Comparison of ENCODE assay signal across 8 cellular contexts in the genomic region with DNA sequence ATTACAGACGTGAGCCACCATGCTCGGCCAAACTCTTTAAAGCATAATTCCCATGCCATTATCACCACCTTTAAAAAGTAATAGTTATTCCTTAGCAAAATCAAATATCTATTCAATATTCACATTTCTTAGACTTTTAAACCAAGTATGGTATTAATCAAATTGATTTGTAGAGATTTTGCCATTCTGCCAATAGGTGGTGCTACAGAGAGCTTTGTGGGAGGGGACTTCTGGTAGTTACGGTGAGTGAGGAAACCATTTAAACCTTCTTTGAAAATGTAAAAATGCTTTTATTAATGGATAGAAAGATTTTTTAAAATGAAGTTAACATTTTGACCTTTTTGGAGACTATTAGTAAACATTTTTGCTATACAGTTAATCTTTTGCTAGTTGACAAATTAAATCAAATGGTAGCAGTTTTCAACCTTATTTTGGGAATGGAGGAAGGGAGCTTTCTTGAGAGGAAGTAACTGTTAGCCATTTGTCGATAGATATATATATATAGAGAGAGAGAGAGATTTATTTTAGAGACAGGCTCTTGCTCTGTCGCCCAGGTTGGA. TPM values are rescaled to one million over a fixed set of nuclear protein-coding genes. Genes with fewer than 3 reads are reported as not detected.
A peak's percentile ranks its signal among the peaks of the same experiment; 100 is the strongest.
DNase-seq lines count a peak whose midpoint lies in the region; ATAC-seq, FAIRE-seq and TF ChIP-seq lines count a peak whose summit lies in the region.

No MANE protein-coding gene starts in this region.

- DNase-seq in AML-193 (lab: John Stamatoyannopoulos, UW) = peak; percentile 11 to 19
- peak; percentile 25 for DNase-seq in HTR-8/SVneo (ENCODE audit: insufficient read length, low spot score)
- peak; percentile 50 for DNase-seq in activated CD8-positive, alpha-beta T cell treated with anti-CD3 and anti-CD28 coated beads, Interleukin-2, amount 10 ng/mL, durations not matched to agents 7 days and 5 days
- DNase-seq in kidney = no peak
- DNase-seq in SHP77 treated with DMSO at 0.1 percent for 48 hours (lab: John Stamatoyannopoulos, UW) = no peak
- no peak for DNase-seq in lower leg skin (ENCODE audit: low spot score in 2 of 2)

- CTCF ChIA-PET in activated CD8-positive, alpha-beta T cell treated with anti-CD3 and anti-CD28 coated beads, Interleukin-2, amount 10 ng/mL, durations not matched to agents 7 days and 5 days (lab: Charles Lee) = interaction anchor here (0.6 to 3.2 kb wide), 18 partner anchors 9 to 620 kb away, joined by 3 to 35 read pairs (median 4); partner anchors contain the start of gene BPNT1

- FAIRE-seq in HTR-8/SVneo (lab: Jason Lieb, UNC) = no peak
- no peak for FAIRE-seq in kidney (lab: Jason Lieb, UNC)

- peaks cover 39% of the 10 kb centered on the region for H3K36me3 Mint-ChIP-seq in activated CD8-positive, alpha-beta T cell treated with anti-CD3 and anti-CD28 coated beads, Interleukin-2, amount 10 ng/mL, durations not matched to agents 7 days and 5 days (ENCODE audit: low read depth)

- no peaks in the 10 kb centered on the region for H3K9me3 ChIP-seq in kidney (ENCODE audit: control insufficient read depth in 1 of 2, low read length in 2 of 2)

- H3K9ac ChIP-seq in kidney (ENCODE audit: low read length in 2 of 2) = no peak overlapping the region

- H3K4me1 Mint-ChIP-seq in activated CD8-positive, alpha-beta T cell treated with anti-CD3 and anti-CD28 coated beads, Interleukin-2, amount 10 ng/mL, durations not matched to agents 7 days and 5 days (ENCODE audit: low read depth) = peaks cover 4% of the 10 kb centered on the region

- no peaks in the 10 kb centered on the region for H3K9me3 Mint-ChIP-seq in activated CD8-positive, alpha-beta T cell treated with anti-CD3 and anti-CD28 coated beads, Interleukin-2, amount 10 ng/mL, durations not matched to agents 7 days and 5 days (ENCODE audit: insufficient read depth)

- peak; percentile 65 for ATAC-seq in activated CD8-positive, alpha-beta T cell treated with anti-CD3 and anti-CD28 coated beads, Interleukin-2, amount 10 ng/mL, durations not matched to agents 7 days and 5 days
- no peak for ATAC-seq in HG03139 (IDR thresholded peaks at IDR 0.05; ENCODE audit: unreplicated experiment)

- POLR2A ChIA-PET in activated CD8-positive, alpha-beta T cell treated with anti-CD3 and anti-CD28 coated beads, Interleukin-2, amount 10 ng/mL, durations not matched to agents 7 days and 5 days (lab: Charles Lee) = no interaction called here

- no peak overlapping the region for H3K27ac Mint-ChIP-seq in activated CD8-positive, alpha-beta T cell treated with anti-CD3 and anti-CD28 coated beads, Interleukin-2, amount 10 ng/mL, durations not matched to agents 7 days and 5 days

- H3K4me3 ChIP-seq in kidney (ENCODE audit: low read length in 2 of 2) (no peak overlapping the region), lower leg skin (ENCODE audit: low read depth, poor library complexity, severe bottlenecking) (no peak overlapping the region)

- WGBS in lower leg skin, 2 donors = 71 to 84% methylated on average over 5 of the region's 5 CpGs

- TF ChIP-seq CTCF in GM12872 (IDR thresholded peaks at IDR 0.05; ENCODE audit: insufficient read depth, low read depth, low read length) (peak; percentile 42; the same call in 2 of the 3 replicates), kidney (IDR thresholded peaks at IDR 0.05; ENCODE audit: borderline replicate concordance, extremely low read depth, insufficient read depth) (peak; percentile 1), lower leg skin (IDR thresholded peaks at IDR 0.05) (no peak)

- H3K4me1 ChIP-seq in kidney (ENCODE audit: control insufficient read depth in 1 of 2, insufficient read depth in 1 of 2, low read depth in 1 of 2, low read length in 2 of 2) = no peaks in the 10 kb centered on the region

- no peak overlapping the region for H3K27ac ChIP-seq in kidney (ENCODE audit: low read depth in 2 of 2, low read length in 2 of 2)

- no peak for TF ChIP-seq POLR2A in lower leg skin (IDR thresholded peaks at IDR 0.05)

- intact Hi-C loops in kidney (cut with DNase I) (no loop called here), lower leg skin (cut with DNase I; ENCODE audit: low total_unique reads) (no loop called here)

- peaks cover 6 to 16% of the 10 kb centered on the region in 2 donors for H3K36me3 ChIP-seq in kidney (ENCODE audit: control insufficient read depth in 1 of 2, insufficient read depth in 2 of 2, low read length in 2 of 2)

- no peak overlapping the region for H3K4me3 Mint-ChIP-seq in activated CD8-positive, alpha-beta T cell treated with anti-CD3 and anti-CD28 coated beads, Interleukin-2, amount 10 ng/mL, durations not matched to agents 7 days and 5 days

- H3K27me3 Mint-ChIP-seq in activated CD8-positive, alpha-beta T cell treated with anti-CD3 and anti-CD28 coated beads, Interleukin-2, amount 10 ng/mL, durations not matched to agents 7 days and 5 days (ENCODE audit: low read depth) = no peaks in the 10 kb centered on the region

RNA-seq across cellular contexts. Expression of gene IARS2, which starts 19.3 kb away (rescaled TPM):
- 10 to 100 TPM; 54.8 to 57.9 TPM for total RNA-seq in activated CD8-positive, alpha-beta T cell treated with anti-CD3 and anti-CD28 coated beads, Interleukin-2, amount 10 ng/mL, durations not matched to agents 7 days and 5 days
- 51.4 TPM for total RNA-seq in kidney
- polyA plus RNA-seq in kidney (ENCODE audit: insufficient read depth, low read depth, low replicate concordance) = 42.9 TPM
- total RNA-seq in lower leg skin = 10 to 100 TPM; 62.3 to 87.6 (median 79.2) TPM

RNA-seq across cellular contexts. Expression of gene BPNT1, which starts 23.6 kb away (rescaled TPM):
- total RNA-seq in activated CD8-positive, alpha-beta T cell treated with anti-CD3 and anti-CD28 coated beads, Interleukin-2, amount 10 ng/mL, durations not matched to agents 7 days and 5 days = 10 to 100 TPM; 19.7 to 26.3 TPM
- total RNA-seq in kidney (25.7 TPM), lower leg skin (10 to 100 TPM; 14.4 to 26.0 (median 19.3) TPM)
- polyA plus RNA-seq in kidney (ENCODE audit: insufficient read depth, low read depth, low replicate concordance) = 31.3 TPM

Comparison
In these comparisons a context has a peak if more than half of its experiments do, and no peak if none do; other contexts are left out.
1. DNase-seq: peak in AML-193 (2 of 2), HTR-8/SVneo (single experiment) and activated CD8-positive, alpha-beta T cell treated with anti-CD3 and anti-CD28 coated beads, Interleukin-2, amount 10 ng/mL, durations not matched to agents 7 days and 5 days (single experiment); none in kidney (single experiment), SHP77 treated with DMSO at 0.1 percent for 48 hours (single experiment) and lower leg skin (0 of 2).
2. CTCF ChIP-seq: peak in GM12872 (single experiment) and kidney (single experiment); none in lower leg skin (0 of 3).